10 cellular contexts compared by ENCODE assay signal in genomic region chr12:25151476-25151875, GRCh38. TPM values are rescaled to one million over a fixed set of nuclear protein-coding genes. Genes with fewer than 3 reads are reported as not detected.
DNase-seq lines count a peak whose midpoint lies in the region; ATAC-seq, FAIRE-seq and TF ChIP-seq lines count a peak whose summit lies in the region.
"Had no signal": no experiment of that assay in that cellular context is flagged by ENCODE, and none has a peak within 500 bp of the region (broad histone marks: within the 10 kb centered on the region; RNA-seq: fewer than 3 reads in every experiment).

No MANE protein-coding gene starts in this region.

- no peak overlapping the region for H4K8ac ChIP-seq in mesenchymal stem cell (ENCODE audit: low read length)

- H2BK5ac ChIP-seq in mesenchymal stem cell (ENCODE audit: low read depth, low read length, poor library complexity, severe bottlenecking) = no peak overlapping the region

- DNase-seq in AG09319 (ENCODE audit: extremely low read depth, low read depth) (peak; percentile 93), MV-4-11 (lab: John Stamatoyannopoulos, UW) (peak; percentile 35), endodermal cell (peak; percentile 62), mesenchymal stem cell (peak; percentile 98), D721Med (ENCODE audit: insufficient read length, low spot score) (no peak)

- H3K4me2 ChIP-seq in mesenchymal stem cell (ENCODE audit: low read length, poor library complexity, severe bottlenecking) = no peak overlapping the region

- no peaks in the 10 kb centered on the region for H3K9me3 ChIP-seq in endodermal cell (ENCODE audit: control insufficient read depth, low read length)
- no peaks in the 10 kb centered on the region for H3K9me3 ChIP-seq in mesenchymal stem cell (ENCODE audit: control insufficient read depth, low read length)

- H3K4me1 ChIP-seq in endodermal cell (ENCODE audit: control insufficient read depth, insufficient read depth, low read length) (no peaks in the 10 kb centered on the region), mesenchymal stem cell (ENCODE audit: control insufficient read depth, insufficient read depth, low read depth, low read length) (no peaks in the 10 kb centered on the region)

- H3K14ac ChIP-seq in mesenchymal stem cell (ENCODE audit: low read length in 2 of 2) = no peak overlapping the region

- no peak overlapping the region for H2AK5ac ChIP-seq in mesenchymal stem cell (ENCODE audit: low read length, severe bottlenecking)

- H3K36me3 Mint-ChIP-seq in endodermal cell (ENCODE audit: low read depth) = no peaks in the 10 kb centered on the region

- no peak overlapping the region for H3K23ac ChIP-seq in mesenchymal stem cell (ENCODE audit: low read length in 2 of 2)

- H3K4me3 ChIP-seq in endodermal cell (ENCODE audit: low read length) (no peak overlapping the region), mesenchymal stem cell (ENCODE audit: insufficient read depth in 1 of 2, low read depth in 1 of 2, low read length in 2 of 2) (no peak overlapping the region)

- 78 to 100% methylated on average over 1 to 5 of the region's 5 CpGs for WGBS in endodermal cell (ENCODE audit: insufficient coverage in 1 of 2, insufficient read length in 1 of 2), 2 experiments
- WGBS in mesenchymal stem cell = 3% methylated on average over 4 of the region's 5 CpGs

- ATAC-seq in GM18511 (IDR thresholded peaks at IDR 0.05; ENCODE audit: unreplicated experiment) (no peak), HG02970 (IDR thresholded peaks at IDR 0.05; ENCODE audit: low FRiP score, unreplicated experiment) (no peak), GM21423 (IDR thresholded peaks at IDR 0.05; ENCODE audit: unreplicated experiment) (no peak)

- no peaks in the 10 kb centered on the region for H3K27me3 ChIP-seq in endodermal cell (ENCODE audit: control insufficient read depth, insufficient read depth, low read length, poor library complexity, severe bottlenecking)
- no peaks in the 10 kb centered on the region for H3K27me3 ChIP-seq in mesenchymal stem cell (ENCODE audit: control insufficient read depth in 1 of 2, insufficient read depth in 1 of 2, low read length in 2 of 2)

- no peak overlapping the region for H3K18ac ChIP-seq in mesenchymal stem cell (ENCODE audit: low read depth in 1 of 2, low read length in 2 of 2)

- no peak overlapping the region for H2BK120ac ChIP-seq in mesenchymal stem cell (ENCODE audit: low read depth, low read length)

- H2AFZ ChIP-seq in mesenchymal stem cell (ENCODE audit: low read depth, low read length) = no peak overlapping the region

- H3K4ac ChIP-seq in mesenchymal stem cell (ENCODE audit: low read depth in 1 of 2, low read length in 2 of 2) = no peak overlapping the region

- no peak overlapping the region for H3K4me3 Mint-ChIP-seq in endodermal cell
- H3K4me3 Mint-ChIP-seq: dendritic cell treated with granulocyte-macrophage colony-stimulating factor and Interleukin-4, amounts not matched to agents 40 ng/mL and 50 ng/mL, for 4 days; T-helper 1 cell treated with Interleukin-12 subunit alpha and Interleukin-12 subunit beta and Interleukin-4 antibody, amounts not matched to agents 30 μg/mL and 1 μg/mL, for 36 hours had no signal

- H3K9me3 Mint-ChIP-seq in endodermal cell = no peaks in the 10 kb centered on the region
- H3K9me3 Mint-ChIP-seq: dendritic cell treated with granulocyte-macrophage colony-stimulating factor and Interleukin-4, amounts not matched to agents 40 ng/mL and 50 ng/mL, for 4 days; T-helper 1 cell treated with Interleukin-12 subunit alpha and Interleukin-12 subunit beta and Interleukin-4 antibody, amounts not matched to agents 30 μg/mL and 1 μg/mL, for 36 hours had no signal

- H3K27me3 Mint-ChIP-seq in endodermal cell (ENCODE audit: insufficient read depth) = no peaks in the 10 kb centered on the region

- TF ChIP-seq CTCF in AG09319 (IDR thresholded peaks at IDR 0.05; ENCODE audit: low read depth, low read length) (no peak), endodermal cell (conservative IDR thresholded peaks at IDR 0.05) (no peak), D721Med (IDR thresholded peaks at IDR 0.05; ENCODE audit: insufficient read depth, missing control alignments) (no peak)

- peaks cover 6% of the 10 kb centered on the region for H3K4me1 Mint-ChIP-seq in endodermal cell

- no peak for FAIRE-seq in D721Med (lab: Jason Lieb, UNC)

- H3K27ac ChIP-seq in endodermal cell (ENCODE audit: low read depth, low read length) (no peak overlapping the region), mesenchymal stem cell (ENCODE audit: low read length, poor library complexity, severe bottlenecking) (peak overlapping the region; percentile 4)

- no peak overlapping the region for H3K27ac Mint-ChIP-seq in endodermal cell
- H3K27ac Mint-ChIP-seq: dendritic cell treated with granulocyte-macrophage colony-stimulating factor and Interleukin-4, amounts not matched to agents 40 ng/mL and 50 ng/mL, for 4 days; T-helper 1 cell treated with Interleukin-12 subunit alpha and Interleukin-12 subunit beta and Interleukin-4 antibody, amounts not matched to agents 30 μg/mL and 1 μg/mL, for 36 hours had no signal

- H3K36me3 ChIP-seq in endodermal cell (ENCODE audit: control insufficient read depth, insufficient read depth, low read length) (no peaks in the 10 kb centered on the region), mesenchymal stem cell (ENCODE audit: control insufficient read depth in 1 of 2, insufficient read depth in 2 of 2, low read depth in 1 of 2, low read length in 2 of 2) (no peaks in the 10 kb centered on the region)

- no peak overlapping the region for H4K91ac ChIP-seq in mesenchymal stem cell (ENCODE audit: low read length)

- H2BK15ac ChIP-seq in mesenchymal stem cell (ENCODE audit: low read depth, poor library complexity, severe bottlenecking) = no peak overlapping the region

- H3K9ac ChIP-seq in endodermal cell (ENCODE audit: extremely low read depth, low read length, poor library complexity, severe bottlenecking) (no peak overlapping the region), mesenchymal stem cell (ENCODE audit: low read length) (peak overlapping the region; percentile 48)

- no peak overlapping the region for H2BK12ac ChIP-seq in mesenchymal stem cell (ENCODE audit: low read length in 2 of 2)

- no peaks in the 10 kb centered on the region for H3K79me1 ChIP-seq in mesenchymal stem cell (replicated peaks; ENCODE audit: low read length, poor library complexity, severe bottlenecking)

RNA-seq across cellular contexts. Expression of gene DNAI7, which starts 43.5 kb away (rescaled TPM):
- 1 to 10 TPM; 1.6 TPM for total RNA-seq in endodermal cell
- 1.5 TPM for polyA plus RNA-seq in endodermal cell (2013, experiment 1 of 2)
- 0.54 TPM for polyA plus RNA-seq in endodermal cell (2013, experiment 2 of 2)
- polyA plus RNA-seq in mesenchymal stem cell (2013, experiment 1 of 2) = not detected
- 0.04 TPM for polyA plus RNA-seq in mesenchymal stem cell (2013, experiment 2 of 2)

RNA-seq across cellular contexts. Expression of gene ETFRF1, which starts 43.6 kb away (rescaled TPM):
- total RNA-seq in endodermal cell = 10 to 100 TPM in 1 of 2 donors, 1 to 10 TPM in 1; 9.7 to 21.4 TPM
- polyA plus RNA-seq in endodermal cell (2013, experiment 1 of 2) = 21.4 TPM
- polyA plus RNA-seq in endodermal cell (2013, experiment 2 of 2) = 21.9 TPM
- 26.2 TPM for polyA plus RNA-seq in mesenchymal stem cell (2013, experiment 1 of 2)
- polyA plus RNA-seq in mesenchymal stem cell (2013, experiment 2 of 2) = 26.9 TPM
